ENCODE assay signal across 8 cellular contexts in genomic region chr16:81036751-81037350, GRCh38. TPM values are rescaled to one million over a fixed set of nuclear protein-coding genes. Genes with fewer than 3 reads are reported as not detected.
DNase-seq lines count a peak whose midpoint lies in the region; ATAC-seq and TF ChIP-seq lines count a peak whose summit lies in the region.

No MANE protein-coding gene starts in this region.

- CTCF ChIA-PET in AG04450 (lab: Charles Lee), result interaction anchor here (0.6 to 6.0 kb wide), 15 partner anchors 8 to 701 kb away, joined by 3 to 47 read pairs (median 6); no protein-coding TSS in a partner anchor

- H3K9me3 Mint-ChIP-seq in type B pancreatic cell, result no peaks in the 10 kb centered on the region

- no peak for TF ChIP-seq CTCF in AG04450 (IDR thresholded peaks at IDR 0.05; ENCODE audit: low read depth, low read length)
- no peak for TF ChIP-seq CTCF in astrocyte of the spinal cord (IDR thresholded peaks at IDR 0.05; ENCODE audit: low read depth, low read length)
- no peak for TF ChIP-seq CTCF in right lobe of liver (IDR thresholded peaks at IDR 0.05)
- no peak for TF ChIP-seq CTCF in type B pancreatic cell (conservative IDR thresholded peaks at IDR 0.05)

- TF ChIP-seq POLR2A in right lobe of liver (IDR thresholded peaks at IDR 0.05), result no peak

- H3K27ac ChIP-seq in AG04450 (ENCODE audit: low read depth, low read length) (no peak overlapping the region), right lobe of liver (peak overlapping the region in 1 of 3 donors; percentile 70)

- H3K27me3 ChIP-seq in AG04450 (ENCODE audit: control insufficient read depth, insufficient read depth, low read length), result no peaks in the 10 kb centered on the region
- H3K27me3 ChIP-seq in right lobe of liver, result no peaks in the 10 kb centered on the region

- peaks cover 0 to 13% (median 4%) of the 10 kb centered on the region in 4 donors for H3K36me3 ChIP-seq in right lobe of liver

- DNase-seq in AG04450 (ENCODE audit: low read depth, low spot score), result no peak
- DNase-seq in HT-29 (ENCODE audit: low spot score), result peak; percentile 23
- no peak for DNase-seq in astrocyte of the spinal cord (ENCODE audit: low read depth, low spot score)
- DNase-seq in right lobe of liver, result no peak
- DNase-seq in type B pancreatic cell (ENCODE audit: extremely low spot score, unreplicated experiment), result no peak
- no peak for DNase-seq in stimulated activated CD4-positive, alpha-beta T cell treated with anti-CD3 and anti-CD28 coated beads, Interleukin-1b, Interleukin-23, amount 100 ng/mL, for 48 hours

- WGBS in right lobe of liver (ENCODE audit: insufficient coverage, low coverage, low lambda C conversion rate, missing lambda C conversion rate), result 37% methylated on average over 10 of the region's 10 CpGs

- H3K9me3 ChIP-seq in AG04450 (ENCODE audit: control insufficient read depth, insufficient read depth, low read length) (no peaks in the 10 kb centered on the region), right lobe of liver (no peaks in the 10 kb centered on the region)

- POLR2A ChIA-PET in AG04450 (lab: Yijun Ruan, JAX), result no interaction called here

- peak overlapping the region; percentile 93 for H3K4me3 Mint-ChIP-seq in type B pancreatic cell

- peaks cover 0 to 14% (median 6%) of the 10 kb centered on the region in 4 donors for H3K4me1 ChIP-seq in right lobe of liver

- peaks cover 16% of the 10 kb centered on the region for H3K4me1 Mint-ChIP-seq in type B pancreatic cell (ENCODE audit: unreplicated experiment)

- H3K4me3 ChIP-seq in AG04450 (ENCODE audit: low read depth, low read length), result peak overlapping the region; percentile 74
- peak overlapping the region; percentile 66 for H3K4me3 ChIP-seq in astrocyte of the spinal cord (ENCODE audit: low read depth, low read length)
- H3K4me3 ChIP-seq in right lobe of liver, result peak overlapping the region; percentile 67 to 86 (median 75)

- H3K36me3 Mint-ChIP-seq in type B pancreatic cell, result peaks cover 24% of the 10 kb centered on the region

- ATAC-seq in right lobe of liver, result no peak
- no peak for ATAC-seq in GM18861 (IDR thresholded peaks at IDR 0.05; ENCODE audit: unreplicated experiment)
- no peak for ATAC-seq in HG02870 (IDR thresholded peaks at IDR 0.05; ENCODE audit: unreplicated experiment)

- H3K27me3 Mint-ChIP-seq in type B pancreatic cell, result no peaks in the 10 kb centered on the region

- H3K27ac Mint-ChIP-seq in type B pancreatic cell, result peak overlapping the region; percentile 95

- in situ Hi-C loops in astrocyte of the spinal cord (cut with HindIII; ENCODE audit: low sequenced_read_pairs), result no loop called here

- intact Hi-C loops in right lobe of liver (cut with DNase I), result loop anchor here in 1 of 2 donors (10.0 kb wide), 1 partner anchor 158 kb away; no protein-coding TSS in a partner anchor

RNA-seq across cellular contexts. Expression of gene ATMIN, which starts 1.2 kb away (rescaled TPM):
- polyA plus RNA-seq in AG04450 (2011; rRNA removed), result 38.1 and 48.1 TPM in 2 replicates
- polyA minus RNA-seq in AG04450 (2011; rRNA and poly(A)+ RNA removed), result 26.1 and 36.1 TPM in 2 replicates
- 16.8 and 19.3 TPM in 2 replicates for total RNA-seq in HT-29 (2014; rRNA removed; shearing (Covaris generic))
- 10 to 100 TPM; 12.8 to 15.5 (median 14.6) TPM for total RNA-seq in right lobe of liver
- total RNA-seq in type B pancreatic cell (ENCODE audit: low replicate concordance), result 47.0 and 61.7 TPM in 2 replicates

RNA-seq across cellular contexts. Expression of gene CENPN, which starts 29.8 kb away (rescaled TPM):
- polyA plus RNA-seq in AG04450 (2011; rRNA removed), result 16.2 and 23.1 TPM in 2 replicates
- polyA minus RNA-seq in AG04450 (2011; rRNA and poly(A)+ RNA removed), result 17.7 and 19.6 TPM in 2 replicates
- total RNA-seq in HT-29 (2014; rRNA removed; shearing (Covaris generic)), result 45.9 and 64.4 TPM in 2 replicates
- total RNA-seq in right lobe of liver, result 10 to 100 TPM in 1 of 6 experiments, 1 to 10 TPM in 5; 6.6 to 11.4 (median 7.9) TPM
- 19.4 and 31.0 TPM in 2 replicates for total RNA-seq in type B pancreatic cell (ENCODE audit: low replicate concordance)

RNA-seq across cellular contexts. Expression of gene CMC2, which starts 30.2 kb away (rescaled TPM):
- polyA plus RNA-seq in AG04450 (2011; rRNA removed), result 74.7 and 85.2 TPM in 2 replicates
- polyA minus RNA-seq in AG04450 (2011; rRNA and poly(A)+ RNA removed), result 7.3 and 12.2 TPM in 2 replicates
- total RNA-seq in HT-29 (2014; rRNA removed; shearing (Covaris generic)), result 57.7 and 87.8 TPM in 2 replicates
- total RNA-seq in right lobe of liver (10 to 100 TPM; 23.5 to 58.3 (median 42.1) TPM), type B pancreatic cell (ENCODE audit: low replicate concordance) (53.2 and 59.8 TPM in 2 replicates)

RNA-seq across cellular contexts. Expression of gene C16orf46, which starts 40.2 kb away (rescaled TPM):
- polyA plus RNA-seq in AG04450 (2011; rRNA removed), result 0.31 and 0.33 TPM in 2 replicates
- 0.43 TPM in 1 of 2 replicates, not detected in the other for polyA minus RNA-seq in AG04450 (2011; rRNA and poly(A)+ RNA removed)
- 2.4 TPM in 1 of 2 replicates, not detected in the other for total RNA-seq in HT-29 (2014; rRNA removed; shearing (Covaris generic))
- total RNA-seq in right lobe of liver, result 1 to 10 TPM in 3 of 6 experiments, under 1 TPM in 2, not detected in 1; 0.55 to 2.0 (median 1.2) TPM
- total RNA-seq in type B pancreatic cell (ENCODE audit: low replicate concordance), result 4.4 and 5.1 TPM in 2 replicates

RNA-seq across cellular contexts. Expression of gene GCSH, which starts 59.3 kb away (rescaled TPM):
- polyA plus RNA-seq in AG04450 (2011; rRNA removed), result 16.1 and 26.7 TPM in 2 replicates
- 2.0 and 5.6 TPM in 2 replicates for polyA minus RNA-seq in AG04450 (2011; rRNA and poly(A)+ RNA removed)
- 30.8 and 35.2 TPM in 2 replicates for total RNA-seq in HT-29 (2014; rRNA removed; shearing (Covaris generic))
- total RNA-seq in right lobe of liver (10 to 100 TPM; 41.8 to 77.1 (median 52.4) TPM), type B pancreatic cell (ENCODE audit: low replicate concordance) (39.6 and 50.8 TPM in 2 replicates)
